ENCODE assay signal across 9 cellular contexts in the genomic region with DNA sequence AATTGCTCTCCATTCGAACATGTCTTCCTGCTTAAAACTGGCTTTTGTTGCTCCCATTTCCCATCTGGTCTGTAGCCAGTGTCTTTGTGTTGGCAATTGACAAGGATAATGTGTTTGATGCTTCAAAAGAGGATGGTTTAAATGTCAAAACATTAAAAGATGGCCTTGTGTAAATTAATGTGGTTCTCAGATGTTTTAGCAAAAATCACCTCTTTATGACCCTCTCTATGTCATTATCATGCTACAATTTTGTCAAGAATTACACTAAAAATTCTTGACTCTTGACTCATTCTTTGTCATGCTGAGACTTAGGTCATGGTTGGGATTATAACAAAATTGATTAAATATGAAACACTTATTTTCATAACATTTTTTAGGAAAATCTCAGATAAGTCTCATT. TPM values are rescaled to one million over a fixed set of nuclear protein-coding genes. Genes with fewer than 3 reads are reported as not detected.
DNase-seq lines count a peak whose midpoint lies in the region; FAIRE-seq and TF ChIP-seq lines count a peak whose summit lies in the region.
"Had no signal": no experiment of that assay in that cellular context is flagged by ENCODE, and none has a peak within 500 bp of the region (broad histone marks: within the 10 kb centered on the region; RNA-seq: fewer than 3 reads in every experiment).

No MANE protein-coding gene starts in this region.

- H2AFZ ChIP-seq in ACC112 (ENCODE audit: low read length, unreplicated experiment) (no peak overlapping the region), GM23248 (no peak overlapping the region)

- FAIRE-seq in small intestine (lab: Jason Lieb, UNC): no peak

- H3K27me3 ChIP-seq in ACC112 (ENCODE audit: insufficient read depth, low read length) (no peaks in the 10 kb centered on the region), GM23248 (replicated peaks; ENCODE audit: insufficient read depth) (no peaks in the 10 kb centered on the region), ascending aorta (no peaks in the 10 kb centered on the region), colonic mucosa (no peaks in the 10 kb centered on the region), small intestine (ENCODE audit: control insufficient read depth in 2 of 2, insufficient read depth in 2 of 2, low read length in 2 of 2) (no peaks in the 10 kb centered on the region)

- H3K9me3 ChIP-seq in GM23248 (ENCODE audit: low read depth) (no peaks in the 10 kb centered on the region), ascending aorta (no peaks in the 10 kb centered on the region), colonic mucosa (no peaks in the 10 kb centered on the region), small intestine (ENCODE audit: control insufficient read depth, low read depth) (no peaks in the 10 kb centered on the region)

- DNase-seq in GM23248 (peak; percentile 76), ascending aorta (ENCODE audit: low spot score in 2 of 2) (no peak), lung microvascular endothelial cell (ENCODE audit: low read depth in 2 of 2) (peak; percentile 71 to 72), colonic mucosa (no peak), NCI-H526 treated with DMSO at 0.1 percent for 48 hours (lab: John Stamatoyannopoulos, UW) (no peak), HT-29 (ENCODE audit: low spot score) (no peak), small intestine (no peak)
- DNase-seq: stimulated activated naive CD4-positive, alpha-beta T cell treated with Interleukin-2 at 50 U/mL for 16 hours had no signal

- H4K20me1 ChIP-seq in GM23248 (ENCODE audit: insufficient read depth): no peaks in the 10 kb centered on the region

- H3K9me2 ChIP-seq in GM23248 (ENCODE audit: insufficient read depth): no peaks in the 10 kb centered on the region

- no peaks in the 10 kb centered on the region for H3K36me3 ChIP-seq in ACC112 (ENCODE audit: insufficient read depth, low read length)
- no peaks in the 10 kb centered on the region for H3K36me3 ChIP-seq in GM23248 (ENCODE audit: low read depth)
- no peaks in the 10 kb centered on the region for H3K36me3 ChIP-seq in ascending aorta
- H3K36me3 ChIP-seq in colonic mucosa: no peaks in the 10 kb centered on the region
- no peaks in the 10 kb centered on the region for H3K36me3 ChIP-seq in small intestine (ENCODE audit: control insufficient read depth in 2 of 2, insufficient read depth in 2 of 2, low read length in 2 of 2)

- TF ChIP-seq CTCF in ascending aorta (IDR thresholded peaks at IDR 0.05) (no peak), colonic mucosa (IDR thresholded peaks at IDR 0.05) (no peak)

- peaks cover 37% of the 10 kb centered on the region for H3F3A ChIP-seq in GM23248 (ENCODE audit: insufficient read depth)

- WGBS in GM23248 (ENCODE audit: low coverage in 1 of 2, low lambda C conversion rate in 2 of 2, missing lambda C conversion rate in 2 of 2), 2 experiments: 5 to 6% methylated on average over 1 of the region's 1 CpG
- 50 to 93% (median 74%) methylated on average over 1 of the region's 1 CpG for WGBS in small intestine, 3 donors

- intact Hi-C loops in ascending aorta (cut with DNase I): loop anchor here (2.0 kb wide), 1 partner anchor 15 kb away; no protein-coding TSS in a partner anchor
- intact Hi-C loops in colonic mucosa (cut with DNase I): no loop called here

- peak overlapping the region; percentile 52 for H3K4me3 ChIP-seq in ACC112 (ENCODE audit: low read depth, low read length)
- H3K4me3 ChIP-seq in GM23248: peak overlapping the region; percentile 50
- no peak overlapping the region for H3K4me3 ChIP-seq in ascending aorta
- no peak overlapping the region for H3K4me3 ChIP-seq in colonic mucosa
- no peak overlapping the region for H3K4me3 ChIP-seq in small intestine (ENCODE audit: low read depth in 1 of 2, low read length in 2 of 2)

- H3K79me2 ChIP-seq in ACC112 (ENCODE audit: control insufficient read depth, insufficient read depth, low read length, unreplicated experiment) (no peaks in the 10 kb centered on the region), GM23248 (ENCODE audit: insufficient read depth) (no peaks in the 10 kb centered on the region)

- peaks cover 38% of the 10 kb centered on the region for H3K4me1 ChIP-seq in ACC112 (ENCODE audit: control insufficient read depth, insufficient read depth, low read length, unreplicated experiment)
- peaks cover 38% of the 10 kb centered on the region for H3K4me1 ChIP-seq in GM23248 (ENCODE audit: insufficient read depth)
- H3K4me1 ChIP-seq in ascending aorta: peaks cover 3 to 24% of the 10 kb centered on the region in 2 donors
- peaks cover 3% of the 10 kb centered on the region for H3K4me1 ChIP-seq in colonic mucosa
- peaks cover 0 to 9% of the 10 kb centered on the region in 2 donors for H3K4me1 ChIP-seq in small intestine (ENCODE audit: control insufficient read depth in 2 of 2, insufficient read depth in 1 of 2, low read depth in 1 of 2, low read length in 1 of 2)

- in situ Hi-C loops in GM23248 (cut with MboI): no loop called here

- H3K27ac ChIP-seq in ACC112 (ENCODE audit: low read depth, low read length) (peak overlapping the region; percentile 83), GM23248 (peak overlapping the region; percentile 85), ascending aorta (peak overlapping the region; percentile 72 to 75), colonic mucosa (no peak overlapping the region), small intestine (ENCODE audit: low read depth in 1 of 2, low read length in 1 of 2) (no peak overlapping the region)

- H3K9ac ChIP-seq in GM23248 (peak overlapping the region; percentile 37; the same call in 1 of the 2 replicates), colonic mucosa (ENCODE audit: low read depth in 2 of 2, low read length in 2 of 2) (no peak overlapping the region)

- H3K4me2 ChIP-seq in GM23248 (ENCODE audit: unreplicated experiment): peak overlapping the region; percentile 78

RNA-seq across cellular contexts. Expression of gene TMEM131L, which starts 47.4 kb away (rescaled TPM):
- total RNA-seq in GM23248 (2014; rRNA removed; shearing (Covaris generic)): 5.7 and 11.1 TPM in 2 replicates
- polyA plus RNA-seq in GM23248 (2016; fragmentation: Nextera tagmentation; extraction: Ambion mirVana): 8.7 and 10.2 TPM in 2 replicates
- 6.9 TPM for total RNA-seq in ascending aorta
- total RNA-seq in lung microvascular endothelial cell: 11.7 and 12.6 TPM in 2 replicates
- 1 to 10 TPM; 4.8 to 6.2 TPM for total RNA-seq in colonic mucosa
- total RNA-seq in HT-29 (2014; rRNA removed; shearing (Covaris generic)): 4.6 and 6.3 TPM in 2 replicates
- polyA plus RNA-seq in small intestine: 1 to 10 TPM in 1 of 3 donors, under 1 TPM in 2; 0.22 to 3.6 (median 0.27) TPM

Comparison
In these comparisons a context has a peak if more than half of its experiments do, and no peak if none do; other contexts are left out.
1. H3K27ac ChIP-seq: peak in ACC112 (single experiment), GM23248 (single experiment) and ascending aorta (2 of 2); none in colonic mucosa (single experiment) and small intestine (0 of 2).
2. H3K4me3 ChIP-seq: peak in ACC112 (single experiment) and GM23248 (single experiment); none in ascending aorta (0 of 2), colonic mucosa (single experiment) and small intestine (0 of 2).
3. DNase-seq: peak in GM23248 (single experiment) and lung microvascular endothelial cell (2 of 2); none in ascending aorta (0 of 2), colonic mucosa (single experiment), NCI-H526 treated with DMSO at 0.1 percent for 48 hours (single experiment), HT-29 (single experiment) and small intestine (single experiment).